8 cellular contexts compared by ENCODE assay signal in genomic region chr12:108768591-108769500, GRCh38. TPM values are rescaled to one million over a fixed set of nuclear protein-coding genes. Genes with fewer than 3 reads are reported as not detected.
DNase-seq lines count a peak whose midpoint lies in the region; ATAC-seq and TF ChIP-seq lines count a peak whose summit lies in the region.

No MANE protein-coding gene starts in this region.

- no peaks in the 10 kb centered on the region for H4K20me1 ChIP-seq in PC-3 (ENCODE audit: low read length)

- H3K27ac Mint-ChIP-seq in stimulated activated naive CD8-positive, alpha-beta T cell treated with anti-CD3 and anti-CD28 coated beads, Interleukin-15, amount 100 ng/mL, for 72 hours = peak overlapping the region in 1 of 2 donors; percentile 66
- no peak overlapping the region for H3K27ac Mint-ChIP-seq in activated T-helper 2 cell treated with anti-CD3 and anti-CD28 coated beads, Interferon-gamma antibody, Interleukin-2, Interleukin-4, amounts not matched to agents 10 μg/mL and 5 μg/mL and 100 μg/mL, durations not matched to agents 14 hours and 24 hours and 36 hours

- in situ Hi-C loops in KBM-7 (cut with MboI; ENCODE audit: low pct_unique_long_range_greater_than_20kb, low sequenced_read_pairs) = no loop called here

- peaks cover 18% of the 10 kb centered on the region for H3K27me3 Mint-ChIP-seq in stimulated activated naive CD8-positive, alpha-beta T cell treated with anti-CD3 and anti-CD28 coated beads, Interleukin-15, amount 100 ng/mL, for 72 hours
- peaks cover 7% of the 10 kb centered on the region for H3K27me3 Mint-ChIP-seq in activated T-helper 2 cell treated with anti-CD3 and anti-CD28 coated beads, Interferon-gamma antibody, Interleukin-2, Interleukin-4, amounts not matched to agents 10 μg/mL and 5 μg/mL and 100 μg/mL, durations not matched to agents 14 hours and 24 hours and 36 hours (ENCODE audit: low read depth)

- H3K36me3 ChIP-seq in iPS-20b (ENCODE audit: insufficient read depth, low read depth, low read length) = no peaks in the 10 kb centered on the region
- no peaks in the 10 kb centered on the region for H3K36me3 ChIP-seq in PC-3 (ENCODE audit: low read depth, low read length)
- H3K36me3 ChIP-seq in MG63 = no peaks in the 10 kb centered on the region

- no peak overlapping the region for H2AFZ ChIP-seq in PC-3 (ENCODE audit: low read length)

- H3K4me3 ChIP-seq in GM12875 (ENCODE audit: low read depth, low read length) = peak overlapping the region; percentile 40
- H3K4me3 ChIP-seq in iPS-20b (ENCODE audit: low read length) = peak overlapping the region; percentile 63
- no peak overlapping the region for H3K4me3 ChIP-seq in PC-3 (ENCODE audit: low read length)
- no peak overlapping the region for H3K4me3 ChIP-seq in MG63

- no TSS peak for BruUV-seq in PC-3 (replicated peaks; lab: Mats Ljungman, UMichigan)

- H3K4me1 ChIP-seq in iPS-20b (ENCODE audit: insufficient read depth, low read length) (no peaks in the 10 kb centered on the region), PC-3 (ENCODE audit: insufficient read depth, low read length) (no peaks in the 10 kb centered on the region)

- intact Hi-C loops in PC-3 (cut with micrococcal nuclease) = no loop called here
- intact Hi-C loops in activated T-helper 2 cell treated with anti-CD3 and anti-CD28 coated beads, Interferon-gamma antibody, Interleukin-2, Interleukin-4, amounts not matched to agents 10 μg/mL and 5 μg/mL and 100 μg/mL, durations not matched to agents 14 hours and 24 hours and 36 hours (cut with micrococcal nuclease) = no loop called here

- H3K4me2 ChIP-seq in PC-3 (ENCODE audit: low read length) = no peak overlapping the region

- CTCF ChIA-PET in PC-3 (lab: Charles Lee) = no interaction called here

- no peaks in the 10 kb centered on the region for H3K36me3 Mint-ChIP-seq in activated T-helper 2 cell treated with anti-CD3 and anti-CD28 coated beads, Interferon-gamma antibody, Interleukin-2, Interleukin-4, amounts not matched to agents 10 μg/mL and 5 μg/mL and 100 μg/mL, durations not matched to agents 14 hours and 24 hours and 36 hours (ENCODE audit: low read depth)

- peak overlapping the region; percentile 33 to 68 for H3K4me3 Mint-ChIP-seq in stimulated activated naive CD8-positive, alpha-beta T cell treated with anti-CD3 and anti-CD28 coated beads, Interleukin-15, amount 100 ng/mL, for 72 hours
- no peak overlapping the region for H3K4me3 Mint-ChIP-seq in activated T-helper 2 cell treated with anti-CD3 and anti-CD28 coated beads, Interferon-gamma antibody, Interleukin-2, Interleukin-4, amounts not matched to agents 10 μg/mL and 5 μg/mL and 100 μg/mL, durations not matched to agents 14 hours and 24 hours and 36 hours (ENCODE audit: low read depth)

- H3K27ac ChIP-seq in iPS-20b (ENCODE audit: low read length) (no peak overlapping the region), PC-3 (ENCODE audit: low read length) (no peak overlapping the region)

- POLR2A ChIA-PET in PC-3 (lab: Charles Lee; ENCODE audit: unreplicated experiment) = interaction anchor here (0.6 kb wide), 1 partner anchor 73 kb away, joined by 3 read pairs; no protein-coding TSS in a partner anchor

- peak overlapping the region; percentile 45; the same call in 1 of the 2 replicates for H3K9ac ChIP-seq in iPS-20b (ENCODE audit: low read depth, low read length)
- H3K9ac ChIP-seq in PC-3 (ENCODE audit: low read length) = no peak overlapping the region

- peaks cover 7% of the 10 kb centered on the region for H3K4me1 Mint-ChIP-seq in stimulated activated naive CD8-positive, alpha-beta T cell treated with anti-CD3 and anti-CD28 coated beads, Interleukin-15, amount 100 ng/mL, for 72 hours
- no peaks in the 10 kb centered on the region for H3K4me1 Mint-ChIP-seq in activated T-helper 2 cell treated with anti-CD3 and anti-CD28 coated beads, Interferon-gamma antibody, Interleukin-2, Interleukin-4, amounts not matched to agents 10 μg/mL and 5 μg/mL and 100 μg/mL, durations not matched to agents 14 hours and 24 hours and 36 hours (ENCODE audit: low read depth)

- DNase-seq in KBM-7 (peak; percentile 36), PC-3 (no peak), MG63 (no peak)
- DNase-seq in activated naive CD4-positive, alpha-beta T cell treated with anti-CD3 and anti-CD28 coated beads, Interleukin-2, amount 50 U/mL, for 16 hours = peak; percentile 16
- peak; percentile 22 to 28 for DNase-seq in stimulated activated naive CD8-positive, alpha-beta T cell treated with anti-CD3 and anti-CD28 coated beads, Interleukin-15, amount 100 ng/mL, for 72 hours
- no peak for DNase-seq in activated T-helper 2 cell treated with anti-CD3 and anti-CD28 coated beads, Interferon-gamma antibody, Interleukin-2, Interleukin-4, amounts not matched to agents 10 μg/mL and 5 μg/mL and 100 μg/mL, durations not matched to agents 14 hours and 24 hours and 36 hours (ENCODE audit: low spot score)

- H3F3A ChIP-seq in PC-3 (ENCODE audit: low read length, unreplicated experiment) = no peaks in the 10 kb centered on the region

- H3K9me2 ChIP-seq in PC-3 (replicated peaks; ENCODE audit: low read length) = no peaks in the 10 kb centered on the region

- H3K9me3 Mint-ChIP-seq in stimulated activated naive CD8-positive, alpha-beta T cell treated with anti-CD3 and anti-CD28 coated beads, Interleukin-15, amount 100 ng/mL, for 72 hours = no peaks in the 10 kb centered on the region
- no peaks in the 10 kb centered on the region for H3K9me3 Mint-ChIP-seq in activated T-helper 2 cell treated with anti-CD3 and anti-CD28 coated beads, Interferon-gamma antibody, Interleukin-2, Interleukin-4, amounts not matched to agents 10 μg/mL and 5 μg/mL and 100 μg/mL, durations not matched to agents 14 hours and 24 hours and 36 hours

- H3K79me2 ChIP-seq in PC-3 (ENCODE audit: low read length) = no peaks in the 10 kb centered on the region

- H3K9me3 ChIP-seq in iPS-20b (ENCODE audit: insufficient read depth, low read depth, low read length) (no peaks in the 10 kb centered on the region), PC-3 (ENCODE audit: low read length) (no peaks in the 10 kb centered on the region), MG63 (no peaks in the 10 kb centered on the region)

- peak; percentile 82 for ATAC-seq in stimulated activated naive CD8-positive, alpha-beta T cell treated with anti-CD3 and anti-CD28 coated beads, Interleukin-15, amount 100 ng/mL, for 72 hours
- ATAC-seq in PC-3 = no peak

- TF ChIP-seq CTCF in GM12875 (IDR thresholded peaks at IDR 0.05; ENCODE audit: borderline replicate concordance, insufficient read depth, low read depth, low read length) (0 out of 2 replicates have a peak, but pooled peaks have one; percentile 11), PC-3 (conservative IDR thresholded peaks at IDR 0.05; ENCODE audit: low read depth, low read length) (no peak)

- H3K27me3 ChIP-seq in iPS-20b (ENCODE audit: insufficient read depth, low read length) (no peaks in the 10 kb centered on the region), PC-3 (ENCODE audit: low read length) (no peaks in the 10 kb centered on the region), MG63 (no peaks in the 10 kb centered on the region)

RNA-seq across cellular contexts. Expression of gene CORO1C, which starts 37.5 kb away (rescaled TPM):
- 159 and 179 TPM in 2 replicates for total RNA-seq in PC-3 (2014; rRNA removed)
- 81.5 and 88.8 TPM in 2 replicates for total RNA-seq in activated T-helper 2 cell treated with anti-CD3 and anti-CD28 coated beads, Interferon-gamma antibody, Interleukin-2, Interleukin-4, amounts not matched to agents 10 μg/mL and 5 μg/mL and 100 μg/mL, durations not matched to agents 14 hours and 24 hours and 36 hours
- total RNA-seq in MG63 (2014; rRNA removed; shearing (Covaris generic); ENCODE audit: low replicate concordance) = 228 and 229 TPM in 2 replicates

Comparison
In these comparisons a context has a peak if more than half of its experiments do, and no peak if none do; other contexts are left out.
1. H3K4me3 ChIP-seq: peak in GM12875 (single experiment) and iPS-20b (single experiment); none in PC-3 (single experiment) and MG63 (single experiment).
2. DNase-seq: peak in KBM-7 (single experiment), activated naive CD4-positive, alpha-beta T cell treated with anti-CD3 and anti-CD28 coated beads, Interleukin-2, amount 50 U/mL, for 16 hours (single experiment) and stimulated activated naive CD8-positive, alpha-beta T cell treated with anti-CD3 and anti-CD28 coated beads, Interleukin-15, amount 100 ng/mL, for 72 hours (2 of 2); none in PC-3 (single experiment), activated T-helper 2 cell treated with anti-CD3 and anti-CD28 coated beads, Interferon-gamma antibody, Interleukin-2, Interleukin-4, amounts not matched to agents 10 μg/mL and 5 μg/mL and 100 μg/mL, durations not matched to agents 14 hours and 24 hours and 36 hours (single experiment) and MG63 (single experiment).